In the genomic region with DNA sequence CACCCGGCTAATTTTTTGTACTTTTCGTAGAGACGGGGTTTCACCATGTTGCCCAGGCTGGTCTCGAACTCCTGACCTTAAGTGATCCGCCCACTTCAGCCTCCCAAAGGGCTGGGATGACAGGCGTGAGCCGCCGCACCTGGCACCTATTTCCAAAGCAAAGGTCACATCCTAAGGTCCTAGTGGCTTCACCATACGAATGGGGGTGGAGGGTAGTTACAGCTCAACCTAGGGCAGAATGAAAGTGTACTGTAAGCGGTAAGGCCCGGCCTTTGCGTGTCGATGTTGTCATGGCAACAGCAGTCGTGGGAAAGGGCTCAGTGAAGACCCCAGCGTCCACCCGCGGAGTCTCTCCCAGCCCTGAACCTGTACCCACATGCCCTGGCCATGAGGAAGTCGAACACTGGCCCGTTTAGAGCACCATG, we compare ENCODE assay signal across 19 cellular contexts. TPM values are rescaled to one million over a fixed set of nuclear protein-coding genes. Genes with fewer than 3 reads are reported as not detected.
DNase-seq lines count a peak whose midpoint lies in the region; ATAC-seq and TF ChIP-seq lines count a peak whose summit lies in the region.
"Had no signal": no experiment of that assay in that cellular context is flagged by ENCODE, and none has a peak within 500 bp of the region (broad histone marks: within the 10 kb centered on the region; RNA-seq: fewer than 3 reads in every experiment).

No MANE protein-coding gene starts in this region.

- H3K4me3 Mint-ChIP-seq in IgD-negative memory B cell (peak overlapping the region in 1 of 4 donors; percentile 82), HFFc6 (no peak overlapping the region)
- peak overlapping the region; percentile 54 for H3K4me3 Mint-ChIP-seq in central memory CD8-positive, alpha-beta T cell
- H3K4me3 Mint-ChIP-seq: activated CD4-positive, alpha-beta memory T cell treated with anti-CD3 and anti-CD28 coated beads for 36 hours had no signal

- peak overlapping the region; percentile 31 to 48 for H3K4me3 ChIP-seq in mucosa of rectum (ENCODE audit: low read length in 2 of 2)
- H3K4me3 ChIP-seq: lung, MG63 had no signal

- peak overlapping the region in 2 of 3 donors; percentile 76 to 86 for H3K27ac Mint-ChIP-seq in IgD-negative memory B cell
- H3K27ac Mint-ChIP-seq in central memory CD8-positive, alpha-beta T cell (ENCODE audit: low read depth): no peak overlapping the region
- no peak overlapping the region for H3K27ac Mint-ChIP-seq in HFFc6
- H3K27ac Mint-ChIP-seq: activated CD4-positive, alpha-beta memory T cell treated with anti-CD3 and anti-CD28 coated beads for 36 hours had no signal

- peak overlapping the region; percentile 41 to 66 for H3K9ac ChIP-seq in mucosa of rectum (ENCODE audit: low read depth in 1 of 2, low read length in 2 of 2)

- H3K4me1 Mint-ChIP-seq in IgD-negative memory B cell: peaks cover 12 to 15% (median 14%) of the 10 kb centered on the region in 3 donors
- H3K4me1 Mint-ChIP-seq in central memory CD8-positive, alpha-beta T cell: peaks cover 13% of the 10 kb centered on the region
- no peaks in the 10 kb centered on the region for H3K4me1 Mint-ChIP-seq in HFFc6 (ENCODE audit: low read depth)

- H3K27me3 Mint-ChIP-seq in IgD-negative memory B cell: peaks cover 2% of the 10 kb centered on the region
- no peaks in the 10 kb centered on the region for H3K27me3 Mint-ChIP-seq in central memory CD8-positive, alpha-beta T cell
- peaks cover 11% of the 10 kb centered on the region for H3K27me3 Mint-ChIP-seq in HFFc6 (ENCODE audit: insufficient read depth)
- H3K27me3 Mint-ChIP-seq: activated CD4-positive, alpha-beta memory T cell treated with anti-CD3 and anti-CD28 coated beads for 36 hours; stimulated activated naive B cell treated with anti-CD40 and anti-IgM and Interleukin-4, amounts not matched to agents 10 μg/mL and 1 μg/mL and 100 μg/mL, for 72 hours had no signal

- H3K36me3 Mint-ChIP-seq in IgD-negative memory B cell (peaks cover 1% of the 10 kb centered on the region), HFFc6 (ENCODE audit: low read depth) (peaks cover 2% of the 10 kb centered on the region; the same call in 1 of the 2 replicates)
- peaks cover 19% of the 10 kb centered on the region for H3K36me3 Mint-ChIP-seq in central memory CD8-positive, alpha-beta T cell (ENCODE audit: insufficient read depth)

- no peak for DNase-seq in central memory CD8-positive, alpha-beta T cell (ENCODE audit: low spot score in 2 of 2)
- DNase-seq in HFFc6 (no peak), NCI-H774 (lab: John Stamatoyannopoulos, UW) (no peak)
- no peak for DNase-seq in stimulated activated CD4-positive, alpha-beta T cell treated with anti-CD3 and anti-CD28 coated beads, Interleukin-2, amount 100 ng/mL, for 48 hours
- DNase-seq: activated CD4-positive, alpha-beta memory T cell treated with anti-CD3 and anti-CD28 coated beads for 36 hours; activated T-cell treated with anti-CD3 and anti-CD28 coated beads, Interleukin-2, amount 50 U/mL, for 72 hours; DMS 273 treated with DMSO at 0.1 percent for 48 hours; MG63; NCI-H187 treated with DMSO at 0.1 percent for 48 hours; NCI-H510A; occipital lobe; OCI-M1; stimulated activated naive B cell treated with anti-CD40 and anti-IgM and Interleukin-4, amounts not matched to agents 10 μg/mL and 1 μg/mL and 100 μg/mL, for 72 hours had no signal

- H3K27ac ChIP-seq in mucosa of rectum (ENCODE audit: low read depth in 2 of 2, low read length in 2 of 2) (peak overlapping the region; percentile 96 to 97), temporal lobe (ENCODE audit: low read depth, low read length) (peak overlapping the region; percentile 99)

- peaks cover 38 to 40% of the 10 kb centered on the region in 2 donors for H3K4me1 ChIP-seq in mucosa of rectum (ENCODE audit: control insufficient read depth in 2 of 2, insufficient read depth in 2 of 2, low read length in 2 of 2)

- H3K9me3 ChIP-seq in mucosa of rectum (ENCODE audit: control insufficient read depth in 2 of 2, low read length in 2 of 2): no peaks in the 10 kb centered on the region
- H3K9me3 ChIP-seq: MG63 had no signal

- no peak for ATAC-seq in central memory CD8-positive, alpha-beta T cell (replicated peaks; ENCODE audit: extremely low read depth, poor library complexity, severe bottlenecking)
- ATAC-seq: activated T-cell treated with anti-CD3 and anti-CD28 coated beads, Interleukin-2, amount 50 U/mL, for 72 hours; stimulated activated naive B cell treated with anti-CD40 and anti-IgM and Interleukin-4, amounts not matched to agents 10 μg/mL and 1 μg/mL and 100 μg/mL, for 72 hours had no signal

- TF ChIP-seq CTCF in HFFc6 (IDR thresholded peaks at IDR 0.05): no peak

- no peaks in the 10 kb centered on the region for H3K27me3 ChIP-seq in mucosa of rectum (ENCODE audit: control insufficient read depth in 2 of 2, insufficient read depth in 2 of 2, low read length in 2 of 2)
- H3K27me3 ChIP-seq: MG63 had no signal

- peaks cover 11 to 14% of the 10 kb centered on the region in 2 donors for H3K36me3 ChIP-seq in mucosa of rectum (ENCODE audit: control insufficient read depth in 2 of 2, insufficient read depth in 2 of 2, low read length in 2 of 2)

- H3K9me3 Mint-ChIP-seq in IgD-negative memory B cell: no peaks in the 10 kb centered on the region
- H3K9me3 Mint-ChIP-seq in central memory CD8-positive, alpha-beta T cell: no peaks in the 10 kb centered on the region
- H3K9me3 Mint-ChIP-seq in HFFc6: no peaks in the 10 kb centered on the region
- H3K9me3 Mint-ChIP-seq: activated CD4-positive, alpha-beta memory T cell treated with anti-CD3 and anti-CD28 coated beads for 36 hours; activated T-cell treated with anti-CD3 and anti-CD28 coated beads, Interleukin-2, amount 50 U/mL, for 72 hours; stimulated activated naive B cell treated with anti-CD40 and anti-IgM and Interleukin-4, amounts not matched to agents 10 μg/mL and 1 μg/mL and 100 μg/mL, for 72 hours had no signal

RNA-seq across cellular contexts. Expression of a gene that starts 1.6 kb away (rescaled TPM):
- 26.7 TPM for polyA plus RNA-seq in IgD-negative memory B cell
- 13.3 TPM for total RNA-seq in temporal lobe
- total RNA-seq in HFFc6 (2021; fragmentation: NEBNext Ultra II Directional; extraction: Animal tissue kit (Norgen Biotek cat#: 25700)): 1 to 10 TPM; 5.6 to 7.6 (median 6.5) TPM

RNA-seq across cellular contexts. Expression of a gene that starts 6.1 kb away (rescaled TPM):
- not detected for polyA plus RNA-seq in IgD-negative memory B cell
- not detected for total RNA-seq in temporal lobe
- under 1 TPM in 2 of 6 experiments, not detected in 4; 0.15 to 0.25 TPM for total RNA-seq in HFFc6 (2021; fragmentation: NEBNext Ultra II Directional; extraction: Animal tissue kit (Norgen Biotek cat#: 25700))
- total RNA-seq: activated CD4-positive, alpha-beta memory T cell treated with anti-CD3 and anti-CD28 coated beads for 36 hours; activated T-cell treated with anti-CD3 and anti-CD28 coated beads, Interleukin-2, amount 50 U/mL, for 72 hours; occipital lobe; SK-MEL-5; skeletal muscle tissue had no signal

RNA-seq across cellular contexts. Expression of a gene that starts 22.4 kb away (rescaled TPM):
- polyA plus RNA-seq in IgD-negative memory B cell: 6.4 TPM
- total RNA-seq in temporal lobe: 32.0 TPM
- total RNA-seq in HFFc6 (2021; fragmentation: NEBNext Ultra II Directional; extraction: Animal tissue kit (Norgen Biotek cat#: 25700)): 1 to 10 TPM in 2 of 6 experiments, under 1 TPM in 4; 0.64 to 1.1 (median 0.90) TPM

Comparison
In these comparisons a context has a peak if more than half of its experiments do, and no peak if none do; other contexts are left out.
1. H3K27ac Mint-ChIP-seq: peak in IgD-negative memory B cell (2 of 3); none in central memory CD8-positive, alpha-beta T cell (single experiment) and HFFc6 (single experiment).
2. RNA of a gene that starts 22.4 kb away (total RNA-seq): 32.0 TPM in temporal lobe (single experiment); 0.64 to 1.1 TPM in HFFc6; every median in the first group is over 10 times any median in the second.